Comparison of ENCODE assay signal across 1 cellular context in genomic region chr11:16758382-16759024, GRCh38.
TF ChIP-seq lines count a peak whose summit lies in the region.

No MANE protein-coding gene starts in this region.

TF ChIP-seq in H1, 55 proteins besides CTCF, POLR2A, EP300 and RAD21:
- peak; percentile 73; the same call in 1 of the 2 replicates for TF ChIP-seq POLR2AphosphoS5 (IDR thresholded peaks at IDR 0.05; ENCODE audit: low read depth, low read length)
- TF ChIP-seq POU5F1 (IDR thresholded peaks at IDR 0.05; ENCODE audit: low read depth, low read length) = no peak
